ENCODE assay signal across 25 cellular contexts in the genomic region with DNA sequence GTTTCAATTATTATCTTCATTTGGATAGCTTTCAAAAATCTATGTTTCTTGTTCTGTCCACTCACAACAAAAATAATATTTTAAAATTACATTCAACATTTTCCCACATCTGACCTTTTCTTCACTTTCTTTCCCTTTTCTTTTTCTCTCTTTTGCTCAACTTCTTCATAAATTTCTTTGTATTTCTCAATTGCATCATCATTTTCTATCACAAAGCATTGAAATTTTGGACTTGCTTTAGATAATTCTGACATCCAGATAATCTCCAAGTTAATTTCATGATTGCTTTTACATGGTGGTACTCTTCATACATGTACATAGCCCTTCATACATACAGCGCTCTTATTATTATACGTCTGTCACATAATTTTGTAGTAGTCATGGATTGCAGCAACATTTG. TPM values are rescaled to one million over a fixed set of nuclear protein-coding genes. Genes with fewer than 3 reads are reported as not detected.
A peak's percentile ranks its signal among the peaks of the same experiment; 100 is the strongest.
DNase-seq lines count a peak whose midpoint lies in the region; ATAC-seq, FAIRE-seq and TF ChIP-seq lines count a peak whose summit lies in the region.
"Had no signal": no experiment of that assay in that cellular context is flagged by ENCODE, and none has a peak within 500 bp of the region (broad histone marks: within the 10 kb centered on the region; RNA-seq: fewer than 3 reads in every experiment).

No MANE protein-coding gene starts in this region.

- no peak overlapping the region for H3K27ac ChIP-seq in HEK293 (ENCODE audit: extremely low read depth, low read depth, low read length)
- H3K27ac ChIP-seq in K562 (ENCODE audit: extremely low read depth, low read depth, low read length) = no peak overlapping the region
- H3K27ac ChIP-seq: BLaER1 had no signal

- intact Hi-C loops in K562 (cut with micrococcal nuclease) = no loop called here

- FAIRE-seq in D721Med (lab: Jason Lieb, UNC) = peak; percentile 35
- FAIRE-seq in TTC549 (lab: Jason Lieb, UNC) = peak; percentile 59
- FAIRE-seq in K562 (lab: Jason Lieb, UNC) = no peak
- FAIRE-seq: A204.1, G401.6, GM12892, GM18507 had no signal

- H3K4me1 ChIP-seq in HEK293 (ENCODE audit: control insufficient read depth, insufficient read depth, low read length) (no peaks in the 10 kb centered on the region), K562 (replicated peaks in 1 of 2; ENCODE audit: control insufficient read depth in 2 of 2, insufficient read depth in 2 of 2, low read length in 2 of 2) (no peaks in the 10 kb centered on the region)
- H3K4me1 ChIP-seq: BE2C, BLaER1, Caco-2 had no signal

- H3K27me3 ChIP-seq in K562 (ENCODE audit: control insufficient read depth in 2 of 2, insufficient read depth in 2 of 2, low read length in 2 of 2) = no peaks in the 10 kb centered on the region
- H3K27me3 ChIP-seq: BE2C, BLaER1 had no signal

- H3K36me3 ChIP-seq in HEK293 (ENCODE audit: control insufficient read depth in 2 of 2, insufficient read depth in 1 of 2, low read length in 2 of 2) (peaks cover 15 to 72% of the 10 kb centered on the region in 2 experiments), K562 (ENCODE audit: control insufficient read depth, insufficient read depth, low read length) (peaks cover 78% of the 10 kb centered on the region)

- no peak for TF ChIP-seq POLR2A in K562 (conservative IDR thresholded peaks at IDR 0.05)

- in situ Hi-C loops in K562 (cut with MboI) = no loop called here

- no peak overlapping the region for H3K4me2 ChIP-seq in K562 (ENCODE audit: insufficient read depth, low read length)
- H3K4me2 ChIP-seq: BLaER1 had no signal

- H4K20me1 ChIP-seq in K562 (replicated peaks; ENCODE audit: control insufficient read depth, insufficient read depth, low read length) = no peaks in the 10 kb centered on the region
- H4K20me1 ChIP-seq: BLaER1 had no signal

- 95% methylated on average over 2 of the region's 2 CpGs for WGBS in K562 (ENCODE audit: insufficient coverage, low coverage, missing lambda C conversion rate)

- no peak overlapping the region for H3K9ac ChIP-seq in K562 (ENCODE audit: insufficient read depth in 1 of 2, low read depth in 2 of 2, low read length in 2 of 2)
- H3K9ac ChIP-seq: BLaER1 had no signal

- H2AFZ ChIP-seq in K562 (ENCODE audit: low read depth, low read length) = no peak overlapping the region

- no TSS peak for BruUV-seq in K562 (replicated peaks; lab: Mats Ljungman, UMichigan)

- ATAC-seq in K562 = no peak
- ATAC-seq: CD8-positive, alpha-beta T cell had no signal

- no peak for TF ChIP-seq CTCF in D721Med (IDR thresholded peaks at IDR 0.05; ENCODE audit: insufficient read depth, missing control alignments)
- TF ChIP-seq CTCF in HEK293 (tag by site-specific recombination; IDR thresholded peaks at IDR 0.05) = no peak
- TF ChIP-seq CTCF in K562 (IDR thresholded peaks at IDR 0.05 in 2 of 3, conservative IDR thresholded peaks at IDR 0.05 in 1 of 3; ENCODE audit: insufficient read depth in 2 of 3, low read depth in 1 of 3, low read length in 3 of 3) = no peak

- H3K4me3 ChIP-seq in HEK293 (ENCODE audit: low read depth, low read length) (no peak overlapping the region), K562 (no peak overlapping the region)
- H3K4me3 ChIP-seq: BLaER1 had no signal

- H3K9me1 ChIP-seq in K562 (ENCODE audit: control insufficient read depth, insufficient read depth, low read length) = no peaks in the 10 kb centered on the region

- H3K9me3 ChIP-seq in HEK293 (ENCODE audit: control insufficient read depth, insufficient read depth, low read depth, low read length) = no peaks in the 10 kb centered on the region
- no peaks in the 10 kb centered on the region for H3K9me3 ChIP-seq in K562 (replicated peaks; ENCODE audit: control insufficient read depth, insufficient read depth, low read depth, low read length)
- H3K9me3 ChIP-seq: BE2C, BLaER1, Caco-2 had no signal

- H3K79me2 ChIP-seq in K562 (ENCODE audit: control insufficient read depth, insufficient read depth, low read length) = no peaks in the 10 kb centered on the region

- CTCF ChIA-PET in HEK293 (lab: Yijun Ruan, JAX) = no interaction called here
- CTCF ChIA-PET in K562 (lab: Yijun Ruan, JAX; ENCODE audit: low intra/inter-chr PET ratio) = no interaction called here

- TF ChIP-seq RAD21 in K562 (CRISPR knock-in tag; conservative IDR thresholded peaks at IDR 0.05 in 1 of 2, IDR thresholded peaks at IDR 0.05 in 1 of 2) = no peak

- no peak for TF ChIP-seq EP300 in K562 (IDR thresholded peaks at IDR 0.05; ENCODE audit: low read length)

- DNase-seq in D721Med (ENCODE audit: insufficient read length, low spot score) (no peak), K562 (ENCODE audit: extremely low read depth in 1 of 4, low spot score in 3 of 4) (no peak), NCI-H69 (lab: John Stamatoyannopoulos, UW) (no peak), DMS53 treated with DMSO at 0.1 percent for 48 hours (lab: John Stamatoyannopoulos, UW; ENCODE audit: unreplicated experiment) (no peak)
- DNase-seq in activated CD4-positive, alpha-beta T cell treated with anti-CD3 and anti-CD28 coated beads, Interleukin-2, amount 50 U/mL, for 4 hours = no peak
- DNase-seq: 8988T; ACHN; BE2C; C1 segment of cervical spinal cord; Caco-2; Calu3; CD4-positive, alpha-beta T cell; CD8-positive, alpha-beta T cell; DMS 273 treated with DMSO at 0.1 percent for 48 hours; DMS153; DMS53; DMS79 treated with DMSO at 0.1 percent for 48 hours; GF-D8 had no signal

- POLR2A ChIA-PET in HEK293 (lab: Yijun Ruan, JAX) (no interaction called here), K562 (lab: Yijun Ruan, JAX) (no interaction called here)

TF ChIP-seq in HEK293, 187 proteins besides CTCF, POLR2A, EP300 and RAD21:
- TF ChIP-seq ZNF157 (tag by site-specific recombination; IDR thresholded peaks at IDR 0.05) = peak; percentile 63
- TF ChIP-seq KLF16 (tag by site-specific recombination; IDR thresholded peaks at IDR 0.05) = no peak

TF ChIP-seq in K562, 482 proteins besides CTCF, POLR2A, EP300 and RAD21:
- TF ChIP-seq ZFP91 (CRISPR knock-in tag; IDR thresholded peaks at IDR 0.05) (no peak), PCBP2 (IDR thresholded peaks at IDR 0.05; ENCODE audit: low read depth, low read length, poor library complexity, severe bottlenecking) (no peak), CEBPG (CRISPR knock-in tag; IDR thresholded peaks at IDR 0.05) (no peak), CEBPG (tag; conservative IDR thresholded peaks at IDR 0.05 in 1 of 2, IDR thresholded peaks at IDR 0.05 in 1 of 2) (peak; percentile 42 to 59; a peak in 3 of 4 replicates)
- TF ChIP-seq, protein P1, sequence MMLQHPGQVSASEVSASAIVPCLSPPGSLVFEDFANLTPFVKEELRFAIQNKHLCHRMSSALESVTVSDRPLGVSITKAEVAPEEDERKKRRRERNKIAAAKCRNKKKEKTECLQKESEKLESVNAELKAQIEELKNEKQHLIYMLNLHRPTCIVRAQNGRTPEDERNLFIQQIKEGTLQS (IDR thresholded peaks at IDR 0.05) = peak; percentile 69; the same call in 1 of the 2 replicates
- TF ChIP-seq, protein P1 (CRISPR knock-in tag; conservative IDR thresholded peaks at IDR 0.05) = no peak

RNA-seq across cellular contexts. Expression of gene NUF2, which starts 30.2 kb away (rescaled TPM):
- total RNA-seq in K562 (2011; cell fraction: chromatin; rRNA removed; ENCODE audit: low replicate concordance) = 31.7 and 105 TPM in 2 replicates
- total RNA-seq in K562 (2011; cell fraction: nucleolus; rRNA removed) = 21.0 and 29.3 TPM in 2 replicates
- 27.2 and 36.0 TPM in 2 replicates for total RNA-seq in K562 (2011; cell fraction: nucleoplasm; rRNA removed)
- total RNA-seq in K562 (2014; rRNA removed) = 37.1 and 43.6 TPM in 2 replicates
- total RNA-seq in K562 (2014; rRNA removed; fragmentation: Illumina TruSeq; extraction: Trizol) = 70.7 and 85.1 TPM in 2 replicates
- total RNA-seq in K562 (2015; rRNA removed; fragmentation: Illumina TruSeq; extraction: Trizol) = 56.7 and 67.4 TPM in 2 replicates
- 42.5 and 48.0 TPM in 2 replicates for total RNA-seq in K562 (2021)
- polyA plus RNA-seq in K562 (2011; rRNA removed) = 73.1 and 90.0 TPM in 2 replicates
- 14.7 and 30.5 TPM in 2 replicates for polyA plus RNA-seq in K562 (2011; cell fraction: cytosol; rRNA removed)
- 37.4 and 63.3 TPM in 2 replicates for polyA plus RNA-seq in K562 (2011; cell fraction: nucleus; rRNA removed)
- 33.4 and 43.8 TPM in 2 replicates for polyA plus RNA-seq in K562 (2012)
- 54.7 and 60.3 TPM in 2 replicates for polyA plus RNA-seq in K562 (2014; fragmentation: Illumina TruSeq; extraction: Trizol)
- 10 to 100 TPM; 42.6 to 43.9 TPM for polyA plus RNA-seq in K562 (2014; fragmentation: Nextera tagmentation; extraction: Ambion mirVana)
- polyA plus RNA-seq in K562 (2014; rRNA removed) = 70.5 and 75.0 TPM in 2 replicates
- 43.3 and 45.9 TPM in 2 replicates for polyA minus RNA-seq in K562 (2011; rRNA and poly(A)+ RNA removed)
- polyA minus RNA-seq in K562 (2011; cell fraction: cytosol; rRNA and poly(A)+ RNA removed) = 12.9 and 16.3 TPM in 2 replicates
- 52.4 and 107 TPM in 2 replicates for polyA minus RNA-seq in K562 (2011; cell fraction: nucleus; rRNA and poly(A)+ RNA removed)
